1 cellular context compared by ENCODE assay signal in genomic region chr5:132949151-132949550, GRCh38.
TF ChIP-seq lines count a peak whose summit lies in the region.

No MANE protein-coding gene starts in this region.

TF ChIP-seq in WTC11, 78 proteins besides CTCF, POLR2A, EP300 and RAD21:
- TF ChIP-seq AFF4 (CRISPR knock-in tag; IDR thresholded peaks at IDR 0.05; ENCODE audit: borderline replicate concordance) (no peak), CBFB (CRISPR knock-in tag; IDR thresholded peaks at IDR 0.05; ENCODE audit: low read depth) (no peak), HMGA2 (CRISPR knock-in tag; IDR thresholded peaks at IDR 0.05) (no peak), MYBL2 (CRISPR knock-in tag; IDR thresholded peaks at IDR 0.05) (no peak), ZBTB43 (CRISPR knock-in tag; IDR thresholded peaks at IDR 0.05) (no peak), CDX4 (CRISPR knock-in tag; IDR thresholded peaks at IDR 0.05; ENCODE audit: borderline replicate concordance) (no peak), TEAD4 (CRISPR knock-in tag; IDR thresholded peaks at IDR 0.05) (no peak), STAT6 (CRISPR knock-in tag; conservative IDR thresholded peaks at IDR 0.05; ENCODE audit: low read depth) (no peak), GABPB1 (CRISPR knock-in tag; IDR thresholded peaks at IDR 0.05) (no peak), SP1 (CRISPR knock-in tag; conservative IDR thresholded peaks at IDR 0.05) (no peak), ZSCAN18 (CRISPR knock-in tag; IDR thresholded peaks at IDR 0.05) (no peak), FOXP1 (CRISPR knock-in tag; IDR thresholded peaks at IDR 0.05; ENCODE audit: borderline replicate concordance) (no peak), ATF2 (CRISPR knock-in tag; IDR thresholded peaks at IDR 0.05; ENCODE audit: borderline replicate concordance, low read depth) (no peak), ZBTB21 (CRISPR knock-in tag; IDR thresholded peaks at IDR 0.05; ENCODE audit: borderline replicate concordance) (no peak), RELA (CRISPR knock-in tag; IDR thresholded peaks at IDR 0.05; ENCODE audit: borderline replicate concordance) (no peak), ZNF396 (CRISPR knock-in tag; IDR thresholded peaks at IDR 0.05; ENCODE audit: borderline replicate concordance) (no peak), ZNF121 (CRISPR knock-in tag; IDR thresholded peaks at IDR 0.05) (no peak), SMAD4 (CRISPR knock-in tag; IDR thresholded peaks at IDR 0.05) (no peak), ESRRA (CRISPR knock-in tag; IDR thresholded peaks at IDR 0.05; ENCODE audit: borderline replicate concordance) (no peak), JUN (CRISPR knock-in tag; IDR thresholded peaks at IDR 0.05) (no peak)
TF ChIP-seq in WTC11: peak in this region for 0.
